ENCODE assay signal across 16 cellular contexts in genomic region chr4:57098945-57099344, GRCh38. TPM values are rescaled to one million over a fixed set of nuclear protein-coding genes. Genes with fewer than 3 reads are reported as not detected.
DNase-seq lines count a peak whose midpoint lies in the region; ATAC-seq, FAIRE-seq and TF ChIP-seq lines count a peak whose summit lies in the region.
"Had no signal": no experiment of that assay in that cellular context is flagged by ENCODE, and none has a peak within 500 bp of the region (broad histone marks: within the 10 kb centered on the region; RNA-seq: fewer than 3 reads in every experiment).

No MANE protein-coding gene starts in this region.

- FAIRE-seq in HepG2 (lab: Jason Lieb, UNC) = no peak
- FAIRE-seq: bronchial epithelial cell had no signal

- POLR2A ChIA-PET in HepG2 (lab: Yijun Ruan, JAX) = interaction anchor here (1.4 kb wide), 1 partner anchor 18 kb away, joined by 7 read pairs; no protein-coding TSS in a partner anchor
- POLR2A ChIA-PET in WTC11 (lab: Charles Lee) = no interaction called here
- POLR2A ChIA-PET in PC-3 (lab: Charles Lee; ENCODE audit: unreplicated experiment) = no interaction called here

- TF ChIP-seq CTCF in cardiac muscle cell (IDR thresholded peaks at IDR 0.05; ENCODE audit: low read depth, low read length) = no peak
- TF ChIP-seq CTCF in cardiac fibroblast (IDR thresholded peaks at IDR 0.05; ENCODE audit: low read depth, low read length) = no peak
- no peak for TF ChIP-seq CTCF in tibial artery (IDR thresholded peaks at IDR 0.05)
- TF ChIP-seq CTCF in HepG2 (CRISPR knock-in tag; IDR thresholded peaks at IDR 0.05) = no peak
- no peak for TF ChIP-seq CTCF in WTC11 (IDR thresholded peaks at IDR 0.05)
- no peak for TF ChIP-seq CTCF in PC-3 (conservative IDR thresholded peaks at IDR 0.05; ENCODE audit: low read depth, low read length)

- no peak for TF ChIP-seq RAD21 in HepG2 (CRISPR knock-in tag; IDR thresholded peaks at IDR 0.05)

- H3K27me3 ChIP-seq in cardiac muscle cell = no peaks in the 10 kb centered on the region
- H3K27me3 ChIP-seq in tibial artery = no peaks in the 10 kb centered on the region
- peaks cover 0 to 1% of the 10 kb centered on the region in 2 experiments; a peak in 1 of 5 replicates for H3K27me3 ChIP-seq in HepG2 (ENCODE audit: control insufficient read depth in 1 of 2, insufficient read depth in 2 of 2, low read length in 2 of 2)
- H3K27me3 ChIP-seq in PC-3 (ENCODE audit: low read length) = peaks cover 15% of the 10 kb centered on the region; the same call in 1 of the 2 replicates

- H3K4me3 Mint-ChIP-seq in WTC11 = no peak overlapping the region

- H3K4me3 ChIP-seq in cardiac muscle cell = no peak overlapping the region
- H3K4me3 ChIP-seq in cardiac fibroblast (replicated peaks in 1 of 2; ENCODE audit: low read depth in 2 of 2, low read length in 2 of 2) = no peak overlapping the region
- H3K4me3 ChIP-seq in mesodermal cell (ENCODE audit: extremely low read depth, insufficient read depth, low read length, poor library complexity, severe bottlenecking) = no peak overlapping the region
- no peak overlapping the region for H3K4me3 ChIP-seq in tibial artery
- H3K4me3 ChIP-seq in HepG2 (replicated peaks in 1 of 3; ENCODE audit: insufficient read depth in 1 of 3, low read depth in 2 of 3, low read length in 3 of 3) = no peak overlapping the region
- no peak overlapping the region for H3K4me3 ChIP-seq in PC-3 (ENCODE audit: low read length)
- H3K4me3 ChIP-seq: mucosa of descending colon had no signal

- no peaks in the 10 kb centered on the region; the same call in 1 of the 2 replicates for H3K27me3 Mint-ChIP-seq in WTC11 (ENCODE audit: low read depth)

- no peaks in the 10 kb centered on the region for H3K9me3 Mint-ChIP-seq in WTC11

- H3K79me2 ChIP-seq in HepG2 (ENCODE audit: insufficient read depth, low read length) = no peaks in the 10 kb centered on the region
- no peaks in the 10 kb centered on the region for H3K79me2 ChIP-seq in PC-3 (ENCODE audit: low read length)

- H3K4me1 ChIP-seq in cardiac muscle cell (ENCODE audit: low read depth) (peaks cover 42% of the 10 kb centered on the region), mesodermal cell (ENCODE audit: control insufficient read depth, insufficient read depth, low read length, poor library complexity, severe bottlenecking) (peaks cover 66% of the 10 kb centered on the region), tibial artery (peaks cover 0 to 100% (median 73%) of the 10 kb centered on the region in 4 donors), HepG2 (ENCODE audit: insufficient read depth, low read length) (peaks cover 38% of the 10 kb centered on the region), PC-3 (ENCODE audit: insufficient read depth, low read length) (no peaks in the 10 kb centered on the region)

- H3K9me2 ChIP-seq in PC-3 (replicated peaks; ENCODE audit: low read length) = no peaks in the 10 kb centered on the region

- H3F3A ChIP-seq in PC-3 (ENCODE audit: low read length, unreplicated experiment) = no peaks in the 10 kb centered on the region

- in situ Hi-C loops in HepG2 (cut with HindIII; ENCODE audit: extremely low pct_ligation_motif_present, low pct_unique_long_range_greater_than_20kb) = no loop called here

- H3K27ac Mint-ChIP-seq in WTC11 = no peak overlapping the region

- peak in 1 of 2 donors; percentile 91 for DNase-seq in cardiac muscle cell (ENCODE audit: low read depth in 1 of 2, low spot score in 1 of 2)
- DNase-seq in Right ventricle myocardium inferior (ENCODE audit: missing footprints) = no peak
- peak; percentile 85 to 90 for DNase-seq in cardiac fibroblast (ENCODE audit: low read depth in 2 of 2)
- no peak for DNase-seq in tibial artery
- DNase-seq in HepG2 (ENCODE audit: low spot score) = no peak
- no peak for DNase-seq in WTC11 (ENCODE audit: low spot score)
- no peak for DNase-seq in PC-3
- DNase-seq: glutamatergic neuron; MM.1S; mucosa of descending colon; NCI-H82; stimulated activated naive CD4-positive, alpha-beta T cell treated with Interleukin-2 at 50 U/mL for 16 hours had no signal

- ATAC-seq in Right ventricle myocardium inferior (no peak), HepG2 (no peak), WTC11 (no peak), PC-3 (no peak)
- ATAC-seq: mucosa of descending colon had no signal

- TF ChIP-seq EP300 in HepG2 (IDR thresholded peaks at IDR 0.05; ENCODE audit: low read depth in 2 of 2, low read length in 2 of 2) (no peak), HepG2 (CRISPR knock-in tag; IDR thresholded peaks at IDR 0.05; ENCODE audit: borderline replicate concordance) (no peak)

- no TSS peak for BruUV-seq in HepG2 (replicated peaks; lab: Mats Ljungman, UMichigan)
- BruUV-seq in PC-3 (replicated peaks; lab: Mats Ljungman, UMichigan) = no TSS peak

- CTCF ChIA-PET in HepG2 (lab: Yijun Ruan, JAX; ENCODE audit: low intra/inter-chr PET ratio, low total read pairs) (no interaction called here), WTC11 (lab: Charles Lee) (interaction anchor here (0.8 kb wide), 1 partner anchor 60 kb away, joined by 3 read pairs; no protein-coding TSS in a partner anchor), PC-3 (lab: Charles Lee) (no interaction called here)

- H3K36me3 Mint-ChIP-seq in WTC11 = no peaks in the 10 kb centered on the region

- H3K9me3 ChIP-seq in cardiac muscle cell (ENCODE audit: low read depth) (no peaks in the 10 kb centered on the region), mesodermal cell (ENCODE audit: control insufficient read depth, low read length) (no peaks in the 10 kb centered on the region), tibial artery (no peaks in the 10 kb centered on the region), HepG2 (ENCODE audit: low read length) (no peaks in the 10 kb centered on the region), PC-3 (ENCODE audit: low read length) (no peaks in the 10 kb centered on the region)
- H3K9me3 ChIP-seq: mucosa of descending colon had no signal

- H4K20me1 ChIP-seq in HepG2 (ENCODE audit: insufficient read depth, low read length) = no peaks in the 10 kb centered on the region
- no peaks in the 10 kb centered on the region for H4K20me1 ChIP-seq in PC-3 (ENCODE audit: low read length)

- TF ChIP-seq POLR2A in HepG2 (IDR thresholded peaks at IDR 0.05; ENCODE audit: insufficient read depth in 1 of 2, low read depth in 2 of 2, low read length in 2 of 2) = no peak

- H3K36me3 ChIP-seq in cardiac muscle cell = no peaks in the 10 kb centered on the region
- H3K36me3 ChIP-seq in mesodermal cell (ENCODE audit: control insufficient read depth, insufficient read depth, low read length) = peaks cover 31% of the 10 kb centered on the region
- no peaks in the 10 kb centered on the region for H3K36me3 ChIP-seq in tibial artery
- H3K36me3 ChIP-seq in HepG2 (replicated peaks in 1 of 2; ENCODE audit: control insufficient read depth in 1 of 2, insufficient read depth in 2 of 2, low read length in 2 of 2) = no peaks in the 10 kb centered on the region
- H3K36me3 ChIP-seq in PC-3 (ENCODE audit: low read depth, low read length) = no peaks in the 10 kb centered on the region

- intact Hi-C loops in Right ventricle myocardium inferior (cut with DNase I) (no loop called here), tibial artery (cut with DNase I; ENCODE audit: low total_unique reads) (no loop called here), HepG2 (cut with micrococcal nuclease; ENCODE audit: unreplicated experiment) (no loop called here), PC-3 (cut with micrococcal nuclease) (no loop called here)

- no peak overlapping the region for H3K4me2 ChIP-seq in HepG2 (ENCODE audit: low read depth, low read length)
- H3K4me2 ChIP-seq in PC-3 (ENCODE audit: low read length) = no peak overlapping the region

- peaks cover 29% of the 10 kb centered on the region for H3K4me1 Mint-ChIP-seq in WTC11

- H3K9ac ChIP-seq in HepG2 (ENCODE audit: insufficient read depth, low read depth, low read length) = no peak overlapping the region
- H3K9ac ChIP-seq in PC-3 (ENCODE audit: low read length) = no peak overlapping the region

- peak overlapping the region; percentile 88 for H3K27ac ChIP-seq in cardiac muscle cell
- peak overlapping the region; percentile 69 for H3K27ac ChIP-seq in mesodermal cell (ENCODE audit: low read depth, low read length, severe bottlenecking)
- peak overlapping the region; percentile 63 to 87 for H3K27ac ChIP-seq in tibial artery
- H3K27ac ChIP-seq in HepG2 (ENCODE audit: extremely low read length, insufficient read depth, low read length) = no peak overlapping the region
- H3K27ac ChIP-seq in PC-3 (ENCODE audit: low read length) = no peak overlapping the region

- H2AFZ ChIP-seq in HepG2 (ENCODE audit: low read length) (no peak overlapping the region), PC-3 (ENCODE audit: low read length) (no peak overlapping the region)

TF ChIP-seq in WTC11, 78 proteins besides CTCF, POLR2A, EP300 and RAD21 (continues in another document):
- TF ChIP-seq CBFB (CRISPR knock-in tag; IDR thresholded peaks at IDR 0.05; ENCODE audit: low read depth) = no peak
- no peak for TF ChIP-seq GABPB1 (CRISPR knock-in tag; IDR thresholded peaks at IDR 0.05)

RNA-seq across cellular contexts. Expression of gene IGFBP7, which starts 11.2 kb away (rescaled TPM):
- 66.1 and 87.2 TPM in 2 replicates for total RNA-seq in cardiac muscle cell
- 68.9 and 76.5 TPM in 2 replicates for polyA plus RNA-seq in cardiac muscle cell
- 862 TPM for total RNA-seq in Right ventricle myocardium inferior
- 343 TPM for polyA plus RNA-seq in mesodermal cell (2013, experiment 1 of 2)
- 351 TPM for polyA plus RNA-seq in mesodermal cell (2013, experiment 2 of 2)
- total RNA-seq in HepG2 (2016; rRNA removed; fragmentation: Illumina TruSeq; extraction: Trizol) = 0.32 and 1.1 TPM in 2 replicates
- total RNA-seq in HepG2 (2016; cell fraction: cytosol; rRNA removed; fragmentation: Illumina TruSeq; extraction: Trizol; ENCODE audit: low read depth) = 0.30 TPM in 1 of 2 replicates, not detected in the other
- total RNA-seq in HepG2 (2016; cell fraction: insoluble cytoplasmic fraction; rRNA removed; fragmentation: Illumina TruSeq; extraction: Trizol) = 0.46 and 0.52 TPM in 2 replicates
- not detected in 2 replicates for total RNA-seq in HepG2 (2016; cell fraction: membrane; rRNA removed; fragmentation: Illumina TruSeq; extraction: Trizol)
- total RNA-seq in HepG2 (2016; cell fraction: nucleus; rRNA removed; fragmentation: Illumina TruSeq; extraction: Trizol) = 0.93 and 0.94 TPM in 2 replicates
- polyA plus RNA-seq in HepG2 (2011; rRNA removed) = 1.3 and 1.6 TPM in 2 replicates
- 0.96 and 1.2 TPM in 2 replicates for polyA plus RNA-seq in HepG2 (2011; cell fraction: cytosol; rRNA removed)
- 0.83 and 1.3 TPM in 2 replicates for polyA plus RNA-seq in HepG2 (2011; cell fraction: nucleus; rRNA removed)
- 0.36 and 0.42 TPM in 2 replicates for polyA plus RNA-seq in HepG2 (2012)
- polyA plus RNA-seq in HepG2 (2016; cell fraction: cytosol; fragmentation: Illumina TruSeq; extraction: Trizol; ENCODE audit: low read depth) = 0.14 and 0.24 TPM in 2 replicates
- polyA plus RNA-seq in HepG2 (2016; cell fraction: insoluble cytoplasmic fraction; fragmentation: Illumina TruSeq; extraction: Trizol; ENCODE audit: low read depth) = 0.52 and 0.59 TPM in 2 replicates
- polyA plus RNA-seq in HepG2 (2016; cell fraction: membrane; fragmentation: Illumina TruSeq; extraction: Trizol; ENCODE audit: low read depth) = 0.27 and 0.38 TPM in 2 replicates
- polyA plus RNA-seq in HepG2 (2016; cell fraction: nucleus; fragmentation: Illumina TruSeq; extraction: Trizol; ENCODE audit: insufficient read depth, low read depth) = 1.6 and 1.9 TPM in 2 replicates
- 0.62 and 1.8 TPM in 2 replicates for polyA minus RNA-seq in HepG2 (2011; rRNA and poly(A)+ RNA removed; ENCODE audit: low replicate concordance)
- polyA minus RNA-seq in HepG2 (2011; cell fraction: cytosol; rRNA and poly(A)+ RNA removed) = 0.53 and 1.3 TPM in 2 replicates
- polyA minus RNA-seq in HepG2 (2011; cell fraction: nucleus; rRNA and poly(A)+ RNA removed) = not detected in 2 replicates
- total RNA-seq in WTC11 (2021) = 1.0 to 1.5 TPM (median 1.4 TPM) in 3 replicates
- not detected in 2 replicates for total RNA-seq in PC-3 (2014; rRNA removed)
- total RNA-seq: A673; T-helper 1 cell treated with Interleukin-12 subunit alpha and Interleukin-12 subunit beta and Interleukin-4 antibody, amounts not matched to agents 30 ng/mL and 1 ng/mL, for 36 hours had no signal

Comparison
In these comparisons a context has a peak if more than half of its experiments do, and no peak if none do; other contexts are left out.
1. DNase-seq: peak in cardiac fibroblast (2 of 2); none in Right ventricle myocardium inferior (single experiment), tibial artery (0 of 2), HepG2 (single experiment), WTC11 (single experiment) and PC-3 (single experiment).
2. H3K27ac ChIP-seq: peak in cardiac muscle cell (single experiment), mesodermal cell (single experiment) and tibial artery (2 of 2); none in HepG2 (single experiment) and PC-3 (single experiment).
3. RNA of gene IGFBP7, which starts 11.2 kb away (total RNA-seq): 862 TPM in Right ventricle myocardium inferior (single experiment) and 66.1 to 87.2 TPM in cardiac muscle cell; 1.0 to 1.5 TPM in WTC11, 0.30 to 1.1 TPM in HepG2 and not detected in PC-3; every median in the first group is over 10 times any median in the second.